Comparison of ENCODE assay signal across 23 cellular contexts in the genomic region with DNA sequence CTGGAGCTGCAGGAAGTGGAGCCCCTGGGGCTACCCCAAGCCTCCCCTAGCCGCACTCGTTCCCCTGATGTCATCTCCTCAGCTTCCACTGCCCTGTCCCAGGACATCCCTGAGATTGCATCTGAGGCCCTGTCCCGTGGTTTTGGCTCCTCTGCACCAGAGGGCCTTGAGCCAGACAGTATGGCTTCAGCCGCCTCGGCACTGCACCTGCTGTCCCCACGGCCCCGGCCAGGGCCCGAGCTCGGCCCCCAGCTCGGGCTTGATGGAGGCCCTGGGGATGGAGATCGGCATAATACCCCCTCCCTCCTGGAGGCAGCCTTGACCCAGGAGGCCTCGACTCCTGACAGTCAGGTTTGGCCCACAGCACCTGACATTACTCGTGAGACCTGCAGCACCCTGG. TPM values are rescaled to one million over a fixed set of nuclear protein-coding genes. Genes with fewer than 3 reads are reported as not detected.
DNase-seq lines count a peak whose midpoint lies in the region; ATAC-seq and TF ChIP-seq lines count a peak whose summit lies in the region.
"Had no signal": no experiment of that assay in that cellular context is flagged by ENCODE, and none has a peak within 500 bp of the region (broad histone marks: within the 10 kb centered on the region; RNA-seq: fewer than 3 reads in every experiment).

No MANE protein-coding gene starts in this region.

- H3K4ac ChIP-seq in neuronal stem cell (ENCODE audit: low read length) = no peak overlapping the region

- H3K4me2 ChIP-seq in neuronal stem cell (ENCODE audit: insufficient read depth, low read length, poor library complexity, severe bottlenecking) = no peak overlapping the region
- H3K4me2 ChIP-seq: BLaER1 treated with 17β-estradiol and CSF1 and Interleukin-3, amounts not matched to agents 10 nM and 100 nM; PC-9 had no signal

- POLR2A ChIA-PET in CD8-positive, alpha-beta memory T cell (lab: Charles Lee) = no interaction called here

- H3K4me3 ChIP-seq in heart right ventricle (no peak overlapping the region), heart left ventricle (no peak overlapping the region), neuronal stem cell (ENCODE audit: low read length in 2 of 2) (no peak overlapping the region)
- no peak overlapping the region for H3K4me3 ChIP-seq in CD8-positive, alpha-beta memory T cell (ENCODE audit: low read length)
- H3K4me3 ChIP-seq: BLaER1 treated with 17β-estradiol and CSF1 and Interleukin-3, amounts not matched to agents 10 nM and 100 nM; PC-9; SJSA1 had no signal

- H3K27ac Mint-ChIP-seq in central memory CD8-positive, alpha-beta T cell (ENCODE audit: low read depth) = peak overlapping the region; percentile 29
- peak overlapping the region; percentile 54 for H3K27ac Mint-ChIP-seq in stimulated activated naive B cell treated with anti-CD40 and anti-IgM and Interleukin-4, amounts not matched to agents 10 μg/mL and 1 μg/mL and 100 μg/mL, for 72 hours
- peak overlapping the region in 1 of 8 donors; percentile 72 for H3K27ac Mint-ChIP-seq in CD8-positive, alpha-beta memory T cell
- H3K27ac Mint-ChIP-seq: CD4-positive, alpha-beta T cell had no signal

- H2AFZ ChIP-seq in neuronal stem cell (ENCODE audit: low read length) = no peak overlapping the region
- H2AFZ ChIP-seq: PC-9 had no signal

- ATAC-seq in heart right ventricle (no peak), heart left ventricle (no peak), HG03139 (IDR thresholded peaks at IDR 0.05; ENCODE audit: unreplicated experiment) (no peak)
- ATAC-seq in central memory CD8-positive, alpha-beta T cell (replicated peaks; ENCODE audit: extremely low read depth, poor library complexity, severe bottlenecking) = no peak
- no peak for ATAC-seq in stimulated activated naive B cell treated with anti-CD40 and anti-IgM and Interleukin-4, amounts not matched to agents 10 μg/mL and 1 μg/mL and 100 μg/mL, for 72 hours (replicated peaks)
- ATAC-seq: Right ventricle myocardium inferior had no signal

- H3K4me1 ChIP-seq in heart right ventricle (peaks cover 22 to 64% (median 30%) of the 10 kb centered on the region in 9 donors), heart left ventricle (peaks cover 0 to 65% (median 34%) of the 10 kb centered on the region in 12 donors), neuronal stem cell (ENCODE audit: control insufficient read depth in 2 of 2, insufficient read depth in 1 of 2, low read depth in 1 of 2, low read length in 2 of 2) (peaks cover 0 to 3% of the 10 kb centered on the region in 2 donors)
- peaks cover 8% of the 10 kb centered on the region for H3K4me1 ChIP-seq in CD8-positive, alpha-beta memory T cell (ENCODE audit: insufficient read depth, low read length)
- H3K4me1 ChIP-seq: SJSA1 had no signal

- no peak overlapping the region for H2BK12ac ChIP-seq in neuronal stem cell (ENCODE audit: low read length)

- WGBS in heart right ventricle, 2 donors = 90 to 93% methylated on average over 13 of the region's 13 CpGs
- 82 to 93% (median 93%) methylated on average over 5 to 13 of the region's 13 CpGs for WGBS in heart left ventricle, 4 donors
- WGBS in neuronal stem cell (ENCODE audit: extremely low coverage in 2 of 2, insufficient read length in 2 of 2, insufficient replicate concordance in 1 of 2), 2 donors = no CpG with 5 or more reads among the region's 13 CpGs

- peaks cover 16% of the 10 kb centered on the region for H3K4me1 Mint-ChIP-seq in central memory CD8-positive, alpha-beta T cell
- H3K4me1 Mint-ChIP-seq in stimulated activated naive B cell treated with anti-CD40 and anti-IgM and Interleukin-4, amounts not matched to agents 10 μg/mL and 1 μg/mL and 100 μg/mL, for 72 hours = peaks cover 8 to 21% of the 10 kb centered on the region in 2 donors
- peaks cover 6 to 8% (median 7%) of the 10 kb centered on the region in 3 donors for H3K4me1 Mint-ChIP-seq in CD8-positive, alpha-beta memory T cell

- no peaks in the 10 kb centered on the region for H3K9me3 Mint-ChIP-seq in central memory CD8-positive, alpha-beta T cell
- H3K9me3 Mint-ChIP-seq in stimulated activated naive B cell treated with anti-CD40 and anti-IgM and Interleukin-4, amounts not matched to agents 10 μg/mL and 1 μg/mL and 100 μg/mL, for 72 hours = no peaks in the 10 kb centered on the region
- H3K9me3 Mint-ChIP-seq in CD8-positive, alpha-beta memory T cell = no peaks in the 10 kb centered on the region
- H3K9me3 Mint-ChIP-seq: CD4-positive, alpha-beta T cell had no signal

- H3K18ac ChIP-seq in neuronal stem cell (ENCODE audit: low read length) = no peak overlapping the region

- H3K9ac ChIP-seq in neuronal stem cell (ENCODE audit: low read depth, low read length, poor library complexity) = no peak overlapping the region
- H3K9ac ChIP-seq: BLaER1 treated with 17β-estradiol and CSF1 and Interleukin-3, amounts not matched to agents 10 nM and 100 nM had no signal

- no peak overlapping the region for H4K91ac ChIP-seq in neuronal stem cell (ENCODE audit: low read depth, low read length, poor library complexity)

- no peak overlapping the region for H2BK15ac ChIP-seq in neuronal stem cell (ENCODE audit: low read length)

- H3K36me3 ChIP-seq in heart right ventricle = peaks cover 6 to 99% (median 73%) of the 10 kb centered on the region in 9 donors
- H3K36me3 ChIP-seq in heart left ventricle = peaks cover 0 to 100% (median 83%) of the 10 kb centered on the region in 9 donors
- H3K36me3 ChIP-seq in neuronal stem cell (replicated peaks in 1 of 2; ENCODE audit: control insufficient read depth in 2 of 2, insufficient read depth in 2 of 2, low read length in 2 of 2) = peaks cover 77 to 95% of the 10 kb centered on the region in 2 donors
- peaks cover 84% of the 10 kb centered on the region for H3K36me3 ChIP-seq in CD8-positive, alpha-beta memory T cell (ENCODE audit: insufficient read depth, low read length)

- peaks cover 22% of the 10 kb centered on the region for H3K36me3 Mint-ChIP-seq in central memory CD8-positive, alpha-beta T cell (ENCODE audit: insufficient read depth)
- peaks cover 66 to 69% of the 10 kb centered on the region in 2 donors for H3K36me3 Mint-ChIP-seq in stimulated activated naive B cell treated with anti-CD40 and anti-IgM and Interleukin-4, amounts not matched to agents 10 μg/mL and 1 μg/mL and 100 μg/mL, for 72 hours
- H3K36me3 Mint-ChIP-seq in CD8-positive, alpha-beta memory T cell = peaks cover 0 to 93% (median 2%) of the 10 kb centered on the region in 3 donors

- H2BK5ac ChIP-seq in neuronal stem cell (ENCODE audit: low read length) = no peak overlapping the region

- H3K9me3 ChIP-seq in heart right ventricle (no peaks in the 10 kb centered on the region), heart left ventricle (no peaks in the 10 kb centered on the region), neuronal stem cell (replicated peaks in 1 of 2; ENCODE audit: control insufficient read depth in 2 of 2, insufficient read depth in 1 of 2, low read depth in 1 of 2, low read length in 2 of 2) (peaks cover 0 to 1% of the 10 kb centered on the region in 2 donors)
- H3K9me3 ChIP-seq in CD8-positive, alpha-beta memory T cell (ENCODE audit: low read length) = no peaks in the 10 kb centered on the region
- H3K9me3 ChIP-seq: BLaER1 treated with 17β-estradiol and CSF1 and Interleukin-3, amounts not matched to agents 10 nM and 100 nM; SJSA1 had no signal

- H3K4me3 Mint-ChIP-seq in central memory CD8-positive, alpha-beta T cell = no peak overlapping the region
- H3K4me3 Mint-ChIP-seq in stimulated activated naive B cell treated with anti-CD40 and anti-IgM and Interleukin-4, amounts not matched to agents 10 μg/mL and 1 μg/mL and 100 μg/mL, for 72 hours = no peak overlapping the region
- H3K4me3 Mint-ChIP-seq in CD8-positive, alpha-beta memory T cell = no peak overlapping the region
- H3K4me3 Mint-ChIP-seq: CD4-positive, alpha-beta T cell had no signal

- TF ChIP-seq POLR2A in heart left ventricle (IDR thresholded peaks at IDR 0.05) = no peak

- H2BK120ac ChIP-seq in neuronal stem cell (ENCODE audit: low read depth, low read length) = no peak overlapping the region

- H3K27ac ChIP-seq in heart right ventricle = peak overlapping the region in 8 of 10 donors; percentile 7 to 92 (median 88)
- peak overlapping the region in 4 of 12 donors; percentile 34 to 92 (median 77) for H3K27ac ChIP-seq in heart left ventricle
- no peak overlapping the region for H3K27ac ChIP-seq in neuronal stem cell (replicated peaks; ENCODE audit: low read length)
- H3K27ac ChIP-seq in CD8-positive, alpha-beta memory T cell (ENCODE audit: low read depth, low read length) = no peak overlapping the region
- H3K27ac ChIP-seq: BLaER1 treated with 17β-estradiol and CSF1 and Interleukin-3, amounts not matched to agents 10 nM and 100 nM; HL-60; PC-9; SJSA1 had no signal

- intact Hi-C loops in heart right ventricle (cut with DNase I) (loop anchor here in 9 of 10 donors (5.0 kb wide), 4 partner anchors 37 to 162 kb away; a partner anchor contains a TSS), heart left ventricle (cut with DNase I) (loop anchor here in 9 of 10 donors (5.0 to 10.0 kb wide), 6 partner anchors 47 to 164 kb away; no protein-coding TSS in a partner anchor)

- no peak for TF ChIP-seq CTCF in heart right ventricle (IDR thresholded peaks at IDR 0.05)
- TF ChIP-seq CTCF in heart left ventricle (IDR thresholded peaks at IDR 0.05) = no peak

- no peak overlapping the region for H4K8ac ChIP-seq in neuronal stem cell (ENCODE audit: low read depth, low read length)

- CTCF ChIA-PET in CD8-positive, alpha-beta memory T cell (lab: Charles Lee) = interaction anchor here (0.7 to 4.1 kb wide), 2 partner anchors 160 to 161 kb away, joined by 4 to 44 read pairs; no protein-coding TSS in a partner anchor

- H3K79me1 ChIP-seq in neuronal stem cell (ENCODE audit: low read depth, low read length) = peaks cover 8% of the 10 kb centered on the region

- no peak overlapping the region for H3K14ac ChIP-seq in neuronal stem cell (ENCODE audit: low read length)

- DNase-seq in heart right ventricle (no peak), heart left ventricle (no peak), neuronal stem cell (ENCODE audit: low spot score) (no peak), Ammon's horn (ENCODE audit: low spot score) (no peak)
- DNase-seq in central memory CD8-positive, alpha-beta T cell (ENCODE audit: low spot score in 2 of 2) = no peak
- no peak for DNase-seq in stimulated activated naive B cell treated with anti-CD40 and anti-IgM and Interleukin-4, amounts not matched to agents 10 μg/mL and 1 μg/mL and 100 μg/mL, for 72 hours
- DNase-seq in CD8-positive, alpha-beta memory T cell = no peak
- DNase-seq: CD4-positive, alpha-beta T cell; COR-L47; NCI-H1092; NCI-H1417 treated with DMSO at 0.1 percent for 48 hours; NCI-H1694 treated with DMSO at 0.1 percent for 48 hours; NCI-H2081; NCI-H2227 treated with DMSO at 0.1 percent for 48 hours; NCI-H526 treated with DMSO at 0.1 percent for 48 hours; PC-9 had no signal

- peak overlapping the region; percentile 71 for H3K23ac ChIP-seq in neuronal stem cell (ENCODE audit: low read depth, low read length, poor library complexity)

- H3K27me3 Mint-ChIP-seq in central memory CD8-positive, alpha-beta T cell = no peaks in the 10 kb centered on the region
- H3K27me3 Mint-ChIP-seq in stimulated activated naive B cell treated with anti-CD40 and anti-IgM and Interleukin-4, amounts not matched to agents 10 μg/mL and 1 μg/mL and 100 μg/mL, for 72 hours = no peaks in the 10 kb centered on the region
- H3K27me3 Mint-ChIP-seq in CD8-positive, alpha-beta memory T cell = no peaks in the 10 kb centered on the region
- H3K27me3 Mint-ChIP-seq: CD4-positive, alpha-beta T cell had no signal

- H3K27me3 ChIP-seq in heart right ventricle = no peaks in the 10 kb centered on the region
- H3K27me3 ChIP-seq in heart left ventricle = no peaks in the 10 kb centered on the region
- no peaks in the 10 kb centered on the region for H3K27me3 ChIP-seq in neuronal stem cell (ENCODE audit: control insufficient read depth in 3 of 3, insufficient read depth in 3 of 3, low read depth in 1 of 3, low read length in 3 of 3)
- no peaks in the 10 kb centered on the region for H3K27me3 ChIP-seq in CD8-positive, alpha-beta memory T cell (ENCODE audit: insufficient read depth, low read length, poor library complexity, severe bottlenecking)
- H3K27me3 ChIP-seq: BLaER1 treated with 17β-estradiol and CSF1 and Interleukin-3, amounts not matched to agents 10 nM and 100 nM; SJSA1 had no signal

- no peak overlapping the region for H2AK5ac ChIP-seq in neuronal stem cell (ENCODE audit: low read depth, low read length)

RNA-seq across cellular contexts. Expression of a gene that starts 4.1 kb away (rescaled TPM):
- total RNA-seq in heart right ventricle (1 to 10 TPM in 6 of 10 donors, not detected in 4; 1.1 to 2.7 (median 1.5) TPM), heart left ventricle (1 to 10 TPM in 4 of 9 donors, under 1 TPM in 2, not detected in 3; 0.78 to 5.8 (median 1.7) TPM)
- polyA plus RNA-seq in heart right ventricle (1 to 10 TPM; 1.8 to 4.0 TPM), heart left ventricle (1 to 10 TPM; 1.7 to 1.8 TPM)
- polyA plus RNA-seq in neuronal stem cell (2013, experiment 1 of 2) = 0.70 TPM
- polyA plus RNA-seq in neuronal stem cell (2013, experiment 2 of 2) = 0.42 TPM
- total RNA-seq in CD8-positive, alpha-beta memory T cell = under 1 TPM in 1 of 2 experiments, not detected in 1; 0.97 TPM
- 0.83 TPM for polyA plus RNA-seq in CD8-positive, alpha-beta memory T cell
- total RNA-seq: A172, H4, PC-9, SJSA1 had no signal

RNA-seq across cellular contexts. Expression of a gene that starts 7.7 kb away (rescaled TPM):
- total RNA-seq in heart right ventricle (10 to 100 TPM; 25.8 to 41.6 (median 31.3) TPM), heart left ventricle (10 to 100 TPM; 26.2 to 42.5 (median 32.5) TPM)
- polyA plus RNA-seq in heart right ventricle (10 to 100 TPM; 30.2 to 46.8 TPM), heart left ventricle (10 to 100 TPM; 27.8 to 31.1 TPM)
- polyA plus RNA-seq in neuronal stem cell (2013, experiment 1 of 2) = 30.9 TPM
- polyA plus RNA-seq in neuronal stem cell (2013, experiment 2 of 2) = 27.6 TPM
- total RNA-seq in CD8-positive, alpha-beta memory T cell = 100 to 1,000 TPM; 105 to 108 TPM
- 30.1 TPM for polyA plus RNA-seq in CD8-positive, alpha-beta memory T cell

RNA-seq across cellular contexts. Expression of a gene that starts 12.5 kb away (rescaled TPM):
- total RNA-seq in heart right ventricle = 10 to 100 TPM; 16.0 to 24.5 (median 20.5) TPM
- polyA plus RNA-seq in heart right ventricle = 10 to 100 TPM; 15.7 to 22.9 TPM
- total RNA-seq in heart left ventricle = 10 to 100 TPM; 17.1 to 31.3 (median 21.6) TPM
- polyA plus RNA-seq in heart left ventricle = 10 to 100 TPM; 16.3 to 36.9 TPM
- polyA plus RNA-seq in neuronal stem cell (2013, experiment 1 of 2) = 34.6 TPM
- 30.4 TPM for polyA plus RNA-seq in neuronal stem cell (2013, experiment 2 of 2)
- 10 to 100 TPM; 13.6 to 14.5 TPM for total RNA-seq in CD8-positive, alpha-beta memory T cell
- polyA plus RNA-seq in CD8-positive, alpha-beta memory T cell = 27.0 TPM

RNA-seq across cellular contexts. Expression of a gene that starts 33.1 kb away (rescaled TPM):
- total RNA-seq in heart right ventricle = 10 to 100 TPM; 16.1 to 27.1 (median 19.1) TPM
- 10 to 100 TPM; 31.1 to 63.3 TPM for polyA plus RNA-seq in heart right ventricle
- 10 to 100 TPM; 14.4 to 31.2 (median 20.1) TPM for total RNA-seq in heart left ventricle
- 10 to 100 TPM; 25.7 to 28.0 TPM for polyA plus RNA-seq in heart left ventricle
- polyA plus RNA-seq in neuronal stem cell (2013, experiment 1 of 2) = 34.0 TPM
- 31.3 TPM for polyA plus RNA-seq in neuronal stem cell (2013, experiment 2 of 2)
- 10 to 100 TPM; 56.5 to 58.6 TPM for total RNA-seq in CD8-positive, alpha-beta memory T cell
- polyA plus RNA-seq in CD8-positive, alpha-beta memory T cell = 14.3 TPM

RNA-seq across cellular contexts. Expression of a gene that starts 33.9 kb away (rescaled TPM):
- total RNA-seq in heart right ventricle (100 to 1,000 TPM in 1 of 10 donors, 10 to 100 TPM in 9; 73.9 to 105 (median 80.5) TPM), heart left ventricle (100 to 1,000 TPM in 2 of 9 donors, 10 to 100 TPM in 7; 66.5 to 145 (median 90.9) TPM)
- polyA plus RNA-seq in heart right ventricle (100 to 1,000 TPM; 186 to 214 TPM), heart left ventricle (100 to 1,000 TPM; 179 to 191 TPM)
- polyA plus RNA-seq in neuronal stem cell (2013, experiment 1 of 2) = 276 TPM
- 280 TPM for polyA plus RNA-seq in neuronal stem cell (2013, experiment 2 of 2)
- 100 to 1,000 TPM; 181 TPM for total RNA-seq in CD8-positive, alpha-beta memory T cell
- 129 TPM for polyA plus RNA-seq in CD8-positive, alpha-beta memory T cell

Comparison
In these comparisons a context has a peak if more than half of its experiments do, and no peak if none do; other contexts are left out.
1. H3K27ac ChIP-seq: peak in heart right ventricle (8 of 10); none in neuronal stem cell (single experiment) and CD8-positive, alpha-beta memory T cell (single experiment).